In the genomic region with DNA sequence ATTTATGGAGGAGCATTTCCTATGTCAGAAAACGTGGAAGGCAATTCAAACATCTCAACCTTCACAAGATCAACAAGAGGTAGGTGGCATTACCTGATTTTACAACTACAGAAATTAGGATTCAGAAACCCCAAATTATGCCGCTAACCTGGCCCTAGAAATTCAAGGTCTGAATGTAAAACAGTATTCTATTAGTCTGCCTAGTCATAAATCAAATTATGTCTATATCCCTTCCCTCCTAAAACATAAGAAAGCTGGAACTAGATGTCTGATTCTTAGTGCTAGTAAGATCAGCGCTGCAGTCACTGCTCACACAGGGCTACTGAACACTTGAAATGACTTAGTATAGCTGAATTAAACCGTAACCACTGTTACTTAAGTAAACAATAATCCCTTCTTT, we compare ENCODE assay signal across 8 cellular contexts. TPM values are rescaled to one million over a fixed set of nuclear protein-coding genes. Genes with fewer than 3 reads are reported as not detected.
DNase-seq lines count a peak whose midpoint lies in the region; TF ChIP-seq lines count a peak whose summit lies in the region.

No MANE protein-coding gene starts in this region.

- peaks cover 5% of the 10 kb centered on the region for H3K36me3 Mint-ChIP-seq in chondrocyte (ENCODE audit: low read depth)

- peak overlapping the region; percentile 98 for H3K4me3 ChIP-seq in AG10803 (ENCODE audit: low read length)
- H3K4me3 ChIP-seq in Jurkat, Clone E6-1 (ENCODE audit: low read length): peak overlapping the region; percentile 96
- peak overlapping the region; percentile 84 to 99 for H3K4me3 ChIP-seq in muscle layer of duodenum (ENCODE audit: low read depth in 1 of 2, low read length in 2 of 2)

- H3K36me3 ChIP-seq in muscle layer of duodenum (ENCODE audit: control insufficient read depth in 1 of 2, insufficient read depth in 2 of 2, low read length in 2 of 2): peaks cover 0 to 20% of the 10 kb centered on the region in 2 donors

- DNase-seq in AG10803 (ENCODE audit: low read depth) (peak; percentile 9), chondrocyte (ENCODE audit: low spot score) (no peak), NCI-H510A (lab: John Stamatoyannopoulos, UW) (no peak), NCI-H2107 (lab: John Stamatoyannopoulos, UW) (no peak), NAMALWA (ENCODE audit: low spot score) (no peak), NCI-H748 treated with DMSO at 0.1 percent for 48 hours (lab: John Stamatoyannopoulos, UW) (no peak)
- DNase-seq in Jurkat, Clone E6-1 (ENCODE audit: low read depth, low spot score): no peak

- TF ChIP-seq CTCF in AG10803 (conservative IDR thresholded peaks at IDR 0.05; ENCODE audit: low read length) (no peak), chondrocyte (IDR thresholded peaks at IDR 0.05) (no peak)

- H3K27me3 Mint-ChIP-seq in chondrocyte (ENCODE audit: low read depth): no peaks in the 10 kb centered on the region

- H3K4me3 Mint-ChIP-seq in chondrocyte (ENCODE audit: unreplicated experiment): peak overlapping the region; percentile 98

- peak overlapping the region; percentile 98 for H3K27ac Mint-ChIP-seq in chondrocyte (ENCODE audit: unreplicated experiment)

- H3K27me3 ChIP-seq in muscle layer of duodenum (ENCODE audit: low read depth, low read length): no peaks in the 10 kb centered on the region

- no peak overlapping the region for H3K27ac ChIP-seq in muscle layer of duodenum (ENCODE audit: low read length)

- H3K9me3 Mint-ChIP-seq in chondrocyte (ENCODE audit: low read depth): no peaks in the 10 kb centered on the region

- H3K4me1 Mint-ChIP-seq in chondrocyte (ENCODE audit: low read depth): peaks cover 44% of the 10 kb centered on the region

- no peaks in the 10 kb centered on the region for H3K9me3 ChIP-seq in muscle layer of duodenum (ENCODE audit: control insufficient read depth in 1 of 2, low read length in 2 of 2)

- peaks cover 0 to 31% of the 10 kb centered on the region in 2 donors for H3K4me1 ChIP-seq in muscle layer of duodenum (ENCODE audit: control insufficient read depth in 1 of 2, insufficient read depth in 2 of 2, low read length in 2 of 2)

RNA-seq across cellular contexts. Expression of a gene that starts 1.4 kb away (rescaled TPM):
- 152 TPM for polyA plus RNA-seq in Jurkat, Clone E6-1 (2012; ENCODE audit: insufficient read depth, insufficient read length)
- total RNA-seq in chondrocyte: 66.3 to 89.1 TPM (median 80.7 TPM) in 3 replicates

RNA-seq across cellular contexts. Expression of a gene that starts 33.8 kb away (rescaled TPM):
- polyA plus RNA-seq in Jurkat, Clone E6-1 (2012; ENCODE audit: insufficient read depth, insufficient read length): 145 TPM
- 67.6 to 83.8 TPM (median 72.9 TPM) in 3 replicates for total RNA-seq in chondrocyte
